In genomic region chrX:106903291-106903820, GRCh38 we compare ENCODE assay signal across 30 cellular contexts. TPM values are rescaled to one million over a fixed set of nuclear protein-coding genes. Genes with fewer than 3 reads are reported as not detected.
DNase-seq lines count a peak whose midpoint lies in the region; ATAC-seq, FAIRE-seq and TF ChIP-seq lines count a peak whose summit lies in the region.
"Had no signal": no experiment of that assay in that cellular context is flagged by ENCODE, and none has a peak within 500 bp of the region (broad histone marks: within the 10 kb centered on the region; RNA-seq: fewer than 3 reads in every experiment).

TSS of gene RIPPLY1 (minus strand) at chrX:106903341. CDS start at chrX:106903287, 54 bp downstream.

- intact Hi-C loops in GM12878 (cut with micrococcal nuclease; ENCODE audit: unreplicated experiment), result no loop called here

- H3K4me3 Mint-ChIP-seq in nephron progenitor cell, result no peak within 1 kb of the TSS
- no peak within 1 kb of the TSS for H3K4me3 Mint-ChIP-seq in naive thymus-derived CD8-positive, alpha-beta T cell
- H3K4me3 Mint-ChIP-seq: activated CD4-positive, alpha-beta memory T cell treated with anti-CD3 and anti-CD28 coated beads, Interleukin-2, amount 10 ng/mL, durations not matched to agents 7 days and 5 days; activated naive CD8-positive, alpha-beta T cell; CD4-positive, alpha-beta T cell; natural killer cell; stimulated activated naive CD8-positive, alpha-beta T cell treated with anti-CD3 and anti-CD28 coated beads, Interleukin-15, amount 100 ng/mL, for 72 hours; T-cell had no signal

- H3K36me3 ChIP-seq in GM12878 (ENCODE audit: control insufficient read depth in 2 of 2, insufficient read depth in 2 of 2, low read length in 1 of 2), result no peaks in the 10 kb centered on the region
- H3K36me3 ChIP-seq: SJSA1, transverse colon had no signal

- H3K36me3 Mint-ChIP-seq in nephron progenitor cell (ENCODE audit: low read depth), result no peaks in the 10 kb centered on the region
- H3K36me3 Mint-ChIP-seq in naive thymus-derived CD8-positive, alpha-beta T cell, result no peaks in the 10 kb centered on the region
- H3K36me3 Mint-ChIP-seq: activated naive CD8-positive, alpha-beta T cell; natural killer cell; T-cell had no signal

- CTCF ChIA-PET in GM12878 (lab: Yijun Ruan, JAX), result interaction anchor here (0.7 to 2.6 kb wide), 5 partner anchors 9 to 526 kb away, joined by 3 to 12 read pairs (median 4); no protein-coding TSS in a partner anchor

- H3K4me1 ChIP-seq in GM12878 (ENCODE audit: control insufficient read depth, insufficient read depth, low read length), result no peaks in the 10 kb centered on the region
- H3K4me1 ChIP-seq: parathyroid adenoma had no signal

- DNase-seq in GM12865 (ENCODE audit: low read depth) (peak; percentile 1), GM12878 (ENCODE audit: low read depth, low spot score) (peak; percentile 2), nephron progenitor cell (no peak), H54 (ENCODE audit: insufficient read length, low spot score) (no peak), NCI-H748 (lab: John Stamatoyannopoulos, UW; ENCODE audit: unreplicated experiment) (no peak)
- DNase-seq in naive thymus-derived CD8-positive, alpha-beta T cell, result no peak
- DNase-seq: activated CD4-positive, alpha-beta memory T cell treated with anti-CD3 and anti-CD28 coated beads, Interleukin-2, amount 10 ng/mL, durations not matched to agents 7 days and 5 days; activated CD4-positive, CD25-positive, alpha-beta regulatory T cell treated with anti-CD3 and anti-CD28 coated beads, Interleukin-2, amount 50 U/mL, for 72 hours; CD4-positive, alpha-beta T cell; cerebellar nuclear complex; DMS153; GM23248; head of caudate nucleus; MM.1S; natural killer cell; NCI-H1694 treated with DMSO at 0.1 percent for 48 hours; right cardiac atrium; stimulated activated CD4-positive, alpha-beta T cell treated with anti-CD3 and anti-CD28 coated beads, Interleukin-15, amount 100 ng/mL, for 24 hours; stimulated activated naive CD8-positive, alpha-beta T cell treated with anti-CD3 and anti-CD28 coated beads, Interleukin-15, amount 100 ng/mL, for 72 hours; T-cell; transverse colon had no signal

- no peak within 1 kb of the TSS for H3K27ac ChIP-seq in GM12878 (ENCODE audit: control insufficient read depth, insufficient read depth)
- H3K27ac ChIP-seq: GM23248, parathyroid adenoma, SJSA1, transverse colon had no signal

- FAIRE-seq in GM12878 (lab: Jason Lieb, UNC) (no peak), H54 (lab: Jason Lieb, UNC) (no peak)
- FAIRE-seq: astrocyte, K562 had no signal

- RAD21 ChIA-PET in GM12878 (lab: Charles Lee; ENCODE audit: unreplicated experiment), result interaction anchor here (1.7 kb wide), 1 partner anchor 9 kb away, joined by 6 read pairs; no protein-coding TSS in a partner anchor

- peaks cover 16% of the 10 kb centered on the region for H3K27me3 Mint-ChIP-seq in nephron progenitor cell (ENCODE audit: low read depth, poor library complexity)
- H3K27me3 Mint-ChIP-seq in naive thymus-derived CD8-positive, alpha-beta T cell, result no peaks in the 10 kb centered on the region
- H3K27me3 Mint-ChIP-seq: activated CD4-positive, alpha-beta memory T cell treated with anti-CD3 and anti-CD28 coated beads, Interleukin-2, amount 10 ng/mL, durations not matched to agents 7 days and 5 days; activated naive CD8-positive, alpha-beta T cell; CD4-positive, alpha-beta T cell; stimulated activated naive CD8-positive, alpha-beta T cell treated with anti-CD3 and anti-CD28 coated beads, Interleukin-15, amount 100 ng/mL, for 72 hours had no signal

- H4K20me1 ChIP-seq in GM12878 (ENCODE audit: control insufficient read depth, insufficient read depth), result no peaks in the 10 kb centered on the region

- H3K9me3 Mint-ChIP-seq in nephron progenitor cell, result peaks cover 49% of the 10 kb centered on the region
- no peaks in the 10 kb centered on the region for H3K9me3 Mint-ChIP-seq in naive thymus-derived CD8-positive, alpha-beta T cell
- H3K9me3 Mint-ChIP-seq: activated CD4-positive, alpha-beta memory T cell treated with anti-CD3 and anti-CD28 coated beads, Interleukin-2, amount 10 ng/mL, durations not matched to agents 7 days and 5 days; activated T-helper 2 cell treated with anti-CD3 and anti-CD28 coated beads, Interferon-gamma antibody, Interleukin-2, Interleukin-4, amounts not matched to agents 10 μg/mL and 5 μg/mL and 100 μg/mL, durations not matched to agents 14 hours and 24 hours and 36 hours; CD4-positive, alpha-beta T cell; natural killer cell; stimulated activated naive CD8-positive, alpha-beta T cell treated with anti-CD3 and anti-CD28 coated beads, Interleukin-15, amount 100 ng/mL, for 72 hours; T-cell had no signal

- H3K4me1 Mint-ChIP-seq in nephron progenitor cell, result peaks cover 79% of the 10 kb centered on the region
- H3K4me1 Mint-ChIP-seq in naive thymus-derived CD8-positive, alpha-beta T cell, result no peaks in the 10 kb centered on the region
- H3K4me1 Mint-ChIP-seq: activated CD4-positive, alpha-beta memory T cell treated with anti-CD3 and anti-CD28 coated beads, Interleukin-2, amount 10 ng/mL, durations not matched to agents 7 days and 5 days; natural killer cell; stimulated activated naive CD8-positive, alpha-beta T cell treated with anti-CD3 and anti-CD28 coated beads, Interleukin-15, amount 100 ng/mL, for 72 hours; T-cell had no signal

- no peaks in the 10 kb centered on the region for H3K79me2 ChIP-seq in GM12878 (ENCODE audit: control insufficient read depth, insufficient read depth, low read length)
- H3K79me2 ChIP-seq: parathyroid adenoma had no signal

- BruUV-seq in GM12878 (replicated peaks; lab: Mats Ljungman, UMichigan), result no TSS peak

- H3K9ac ChIP-seq in GM12878 (ENCODE audit: control insufficient read depth, insufficient read depth, low read length), result no peak within 1 kb of the TSS
- H3K9ac ChIP-seq: GM23248, parathyroid adenoma had no signal

- TF ChIP-seq POLR2A in GM12878 (IDR thresholded peaks at IDR 0.05; ENCODE audit: low read depth, low read length), result no peak
- no peak for TF ChIP-seq POLR2A in H54 (IDR thresholded peaks at IDR 0.05; ENCODE audit: low read depth, low read length)

- SMC1A ChIA-PET in GM12878 (lab: Charles Lee; ENCODE audit: uncharacterized antibody, unreplicated experiment), result interaction anchor here (0.6 kb wide), 1 partner anchor 49 kb away, joined by 3 read pairs; no protein-coding TSS in a partner anchor

- TF ChIP-seq EP300 in GM12878 (IDR thresholded peaks at IDR 0.05; ENCODE audit: borderline replicate concordance in 1 of 2, control insufficient read depth in 1 of 2, low read depth in 2 of 2, low read length in 2 of 2), result no peak

- no peaks in the 10 kb centered on the region for H3K9me3 ChIP-seq in GM12878 (replicated peaks; ENCODE audit: control insufficient read depth, insufficient read depth, low read length)
- H3K9me3 ChIP-seq: SJSA1, transverse colon had no signal

- in situ Hi-C loops in GM12878 (cut with MboI), result no loop called here

- H3K27ac Mint-ChIP-seq in nephron progenitor cell, result peak within 1 kb of the TSS; percentile 96
- H3K27ac Mint-ChIP-seq in naive thymus-derived CD8-positive, alpha-beta T cell, result peak within 1 kb of the TSS in 2 of 10 donors; percentile 11 to 62
- H3K27ac Mint-ChIP-seq: activated CD4-positive, alpha-beta memory T cell treated with anti-CD3 and anti-CD28 coated beads, Interleukin-2, amount 10 ng/mL, durations not matched to agents 7 days and 5 days; activated naive CD8-positive, alpha-beta T cell; activated T-helper 2 cell treated with anti-CD3 and anti-CD28 coated beads, Interferon-gamma antibody, Interleukin-2, Interleukin-4, amounts not matched to agents 10 μg/mL and 5 μg/mL and 100 μg/mL, durations not matched to agents 14 hours and 24 hours and 36 hours; CD4-positive, alpha-beta T cell; natural killer cell had no signal

- no peak for TF ChIP-seq RAD21 in GM12878 (IDR thresholded peaks at IDR 0.05; ENCODE audit: insufficient read depth, low read depth, low read length)

- POLR2A ChIA-PET in GM12878 (lab: Charles Lee), result no interaction called here
- POLR2A ChIA-PET in naive thymus-derived CD8-positive, alpha-beta T cell (lab: Charles Lee), result no interaction called here

- H2AFZ ChIP-seq in GM12878 (ENCODE audit: control insufficient read depth, low read depth, low read length), result no peak within 1 kb of the TSS
- H2AFZ ChIP-seq: GM23248, parathyroid adenoma had no signal

- no peak within 1 kb of the TSS for H3K4me3 ChIP-seq in GM12865 (ENCODE audit: low read depth, low read length)
- no peak within 1 kb of the TSS for H3K4me3 ChIP-seq in GM12878
- H3K4me3 ChIP-seq: GM23248, K562, SJSA1, transverse colon had no signal

- H3K27me3 ChIP-seq in GM12878 (replicated peaks in 1 of 2; ENCODE audit: control insufficient read depth in 2 of 2, insufficient read depth in 2 of 2, low read length in 1 of 2), result no peaks in the 10 kb centered on the region
- H3K27me3 ChIP-seq: SJSA1, transverse colon had no signal

- TF ChIP-seq CTCF in GM12865 (IDR thresholded peaks at IDR 0.05; ENCODE audit: insufficient read depth, low read depth, low read length, missing control alignments), result no peak
- TF ChIP-seq CTCF in GM12878 (IDR thresholded peaks at IDR 0.05 in 2 of 3, conservative IDR thresholded peaks at IDR 0.05 in 1 of 3; ENCODE audit: control insufficient read depth in 2 of 3, extremely low read depth in 1 of 3, insufficient read depth in 1 of 3, low read depth in 3 of 3, low read length in 3 of 3), result no peak
- no peak for TF ChIP-seq CTCF in nephron progenitor cell (IDR thresholded peaks at IDR 0.05)

- WGBS in GM12878 (ENCODE audit: insufficient coverage, insufficient replicate concordance, low lambda C conversion rate, missing lambda C conversion rate), result 8% methylated on average over 1 of the region's 1 CpG

- H3K4me2 ChIP-seq in GM12878 (ENCODE audit: control insufficient read depth, insufficient read depth), result no peak within 1 kb of the TSS

- ATAC-seq in GM18861 (IDR thresholded peaks at IDR 0.05; ENCODE audit: unreplicated experiment), result peak; percentile 47
- peak; percentile 53 for ATAC-seq in GM12878
- ATAC-seq in naive thymus-derived CD8-positive, alpha-beta T cell, result no peak
- ATAC-seq: K562; natural killer cell; right cardiac atrium; stimulated activated naive CD8-positive, alpha-beta T cell treated with anti-CD3 and anti-CD28 coated beads, Interleukin-15, amount 100 ng/mL, for 72 hours; T-cell had no signal

RNA-seq across cellular contexts. Expression of gene RIPPLY1, which starts in this region (rescaled TPM):
- not detected in 2 replicates for total RNA-seq in GM12878 (2013; cell fraction: nucleolus; rRNA removed)
- total RNA-seq in GM12878 (2014; rRNA removed), result not detected in 2 replicates
- not detected in 2 replicates for total RNA-seq in GM12878 (2014; rRNA removed; fragmentation: Illumina TruSeq; extraction: Trizol)
- total RNA-seq in GM12878 (2021), result not detected in 2 replicates
- polyA plus RNA-seq in GM12878 (2011; ENCODE audit: low read depth), result not detected
- not detected in 2 replicates for polyA plus RNA-seq in GM12878 (2011; rRNA removed)
- polyA plus RNA-seq in GM12878 (2011; cell fraction: cytosol; rRNA removed), result not detected in 2 replicates
- polyA plus RNA-seq in GM12878 (2011; cell fraction: nucleus; rRNA removed), result not detected in 2 replicates
- polyA plus RNA-seq in GM12878 (2012), result not detected in 2 replicates
- not detected in 2 replicates for polyA plus RNA-seq in GM12878 (2014; fragmentation: Illumina TruSeq; extraction: Trizol)
- not detected for polyA plus RNA-seq in GM12878 (2014; fragmentation: Nextera tagmentation; extraction: Ambion mirVana)
- polyA plus RNA-seq in GM12878 (2014; rRNA removed), result not detected in 2 replicates
- polyA plus RNA-seq in GM12878 (2016; fragmentation: Nextera tagmentation; extraction: Ambion mirVana), result not detected
- not detected in 2 replicates for polyA minus RNA-seq in GM12878 (2011; rRNA and poly(A)+ RNA removed)
- polyA minus RNA-seq in GM12878 (2011; cell fraction: cytosol; rRNA and poly(A)+ RNA removed), result not detected in 2 replicates
- polyA minus RNA-seq in GM12878 (2011; cell fraction: nucleus; rRNA and poly(A)+ RNA removed), result not detected in 2 replicates
- not detected for total RNA-seq in naive thymus-derived CD8-positive, alpha-beta T cell
- polyA plus RNA-seq in naive thymus-derived CD8-positive, alpha-beta T cell, result not detected
- total RNA-seq: activated CD4-positive, alpha-beta memory T cell treated with anti-CD3 and anti-CD28 coated beads, Interleukin-2, amount 10 ng/mL, durations not matched to agents 7 days and 5 days; activated T-helper 2 cell treated with anti-CD3 and anti-CD28 coated beads, Interferon-gamma antibody, Interleukin-2, Interleukin-4, amounts not matched to agents 10 μg/mL and 5 μg/mL and 100 μg/mL, durations not matched to agents 14 hours and 24 hours and 36 hours; astrocyte; CD4-positive, alpha-beta T cell; G401; GM23248; K562; mesenteric fat pad; natural killer cell; right cardiac atrium; SJSA1; T-cell; transverse colon had no signal
- polyA plus RNA-seq: GM23248, K562, right cardiac atrium had no signal

Comparison
In these comparisons a context has a peak if more than half of its experiments do, and no peak if none do; other contexts are left out.
1. Peak in DNase-seq and ATAC-seq in GM12878; RNA of the gene not detected or under 1 TPM.